In the genomic region with DNA sequence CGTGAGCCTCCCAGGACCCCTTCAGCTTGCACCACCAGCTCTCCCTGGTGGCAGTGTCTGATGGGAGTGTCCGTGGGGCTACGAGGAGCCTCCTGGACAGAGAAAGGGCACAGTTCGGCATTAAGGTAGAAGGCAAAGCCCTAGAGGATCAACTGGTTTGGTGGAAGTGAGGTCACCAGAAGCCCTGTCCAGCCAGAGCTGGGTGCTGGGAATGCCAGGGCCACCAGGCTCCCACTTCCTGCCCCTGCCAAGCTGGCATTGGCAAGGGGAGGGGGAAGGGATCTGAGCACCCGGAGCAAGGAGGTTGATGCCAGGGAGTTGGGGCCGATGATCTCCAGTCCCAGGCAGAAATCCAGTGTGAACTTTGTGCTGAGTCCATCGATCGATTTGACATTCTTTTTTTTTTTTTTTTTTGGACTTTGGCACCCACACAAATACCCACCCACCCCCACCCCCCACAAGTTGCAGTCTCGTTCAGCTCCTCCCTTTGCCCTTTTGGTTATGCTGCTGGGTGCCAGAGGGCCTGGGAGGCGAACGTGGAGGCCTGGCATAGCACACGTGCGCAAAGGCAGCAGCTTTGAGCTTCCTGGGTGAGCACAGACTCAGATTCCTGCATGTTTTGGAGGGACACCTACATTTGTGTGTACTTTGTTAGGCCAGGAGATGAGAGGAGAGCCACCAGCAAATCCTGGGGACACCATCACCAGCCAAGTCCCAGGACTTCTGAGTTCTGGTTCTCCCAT, we compare ENCODE assay signal across 9 cellular contexts. TPM values are rescaled to one million over a fixed set of nuclear protein-coding genes. Genes with fewer than 3 reads are reported as not detected.
DNase-seq lines count a peak whose midpoint lies in the region; ATAC-seq and TF ChIP-seq lines count a peak whose summit lies in the region.
"Had no signal": no experiment of that assay in that cellular context is flagged by ENCODE, and none has a peak within 500 bp of the region (broad histone marks: within the 10 kb centered on the region; RNA-seq: fewer than 3 reads in every experiment).

No MANE protein-coding gene starts in this region.

- H3K9me3 Mint-ChIP-seq in T-helper 1 cell treated with Interleukin-12 subunit alpha and Interleukin-12 subunit beta and Interleukin-4 antibody, amounts not matched to agents 30 μg/mL and 1 μg/mL, for 36 hours = no peaks in the 10 kb centered on the region
- no peaks in the 10 kb centered on the region for H3K9me3 Mint-ChIP-seq in activated naive CD8-positive, alpha-beta T cell treated with anti-CD3 and anti-CD28 coated beads for 36 hours
- H3K9me3 Mint-ChIP-seq in stimulated activated naive CD8-positive, alpha-beta T cell treated with anti-CD3 and anti-CD28 coated beads, Interleukin-15, amount 100 ng/mL, for 72 hours = no peaks in the 10 kb centered on the region

- DNase-seq in T-helper 1 cell (no peak), kidney epithelial cell (ENCODE audit: low read depth) (no peak)
- no peak for DNase-seq in activated naive CD8-positive, alpha-beta T cell treated with anti-CD3 and anti-CD28 coated beads for 36 hours
- DNase-seq in stimulated activated naive CD8-positive, alpha-beta T cell treated with anti-CD3 and anti-CD28 coated beads, Interleukin-15, amount 100 ng/mL, for 72 hours = no peak
- no peak for DNase-seq in effector CD8-positive, alpha-beta T cell (lab: John Stamatoyannopoulos, UW)

- peaks cover 56% of the 10 kb centered on the region for H3K4me1 Mint-ChIP-seq in T-helper 1 cell treated with Interleukin-12 subunit alpha and Interleukin-12 subunit beta and Interleukin-4 antibody, amounts not matched to agents 30 μg/mL and 1 μg/mL, for 36 hours (ENCODE audit: low read depth)
- peaks cover 55% of the 10 kb centered on the region for H3K4me1 Mint-ChIP-seq in activated naive CD8-positive, alpha-beta T cell treated with anti-CD3 and anti-CD28 coated beads for 36 hours
- H3K4me1 Mint-ChIP-seq in stimulated activated naive CD8-positive, alpha-beta T cell treated with anti-CD3 and anti-CD28 coated beads, Interleukin-15, amount 100 ng/mL, for 72 hours = peaks cover 82% of the 10 kb centered on the region

- H3K36me3 Mint-ChIP-seq in T-helper 1 cell treated with Interleukin-12 subunit alpha and Interleukin-12 subunit beta and Interleukin-4 antibody, amounts not matched to agents 30 μg/mL and 1 μg/mL, for 36 hours (ENCODE audit: low read depth) = peaks cover 40% of the 10 kb centered on the region
- peaks cover 30% of the 10 kb centered on the region for H3K36me3 Mint-ChIP-seq in activated naive CD8-positive, alpha-beta T cell treated with anti-CD3 and anti-CD28 coated beads for 36 hours

- ATAC-seq in stimulated activated naive CD8-positive, alpha-beta T cell treated with anti-CD3 and anti-CD28 coated beads, Interleukin-15, amount 100 ng/mL, for 72 hours = no peak
- ATAC-seq in GM18870 (IDR thresholded peaks at IDR 0.05; ENCODE audit: unreplicated experiment) = no peak
- ATAC-seq in HG02970 (IDR thresholded peaks at IDR 0.05; ENCODE audit: low FRiP score, unreplicated experiment) = no peak

- H3K36me3 ChIP-seq in kidney epithelial cell (ENCODE audit: control insufficient read depth, insufficient read depth, low read length) = no peaks in the 10 kb centered on the region

- TF ChIP-seq CTCF in kidney epithelial cell (IDR thresholded peaks at IDR 0.05; ENCODE audit: insufficient read depth, low read length, poor library complexity, severe bottlenecking) = no peak

- H3K4me3 ChIP-seq in kidney epithelial cell (ENCODE audit: low read depth, low read length) = peak overlapping the region; percentile 86

- H3K27me3 ChIP-seq in kidney epithelial cell (ENCODE audit: control insufficient read depth, insufficient read depth, low read length) = no peaks in the 10 kb centered on the region

- H3K4me3 Mint-ChIP-seq in T-helper 1 cell treated with Interleukin-12 subunit alpha and Interleukin-12 subunit beta and Interleukin-4 antibody, amounts not matched to agents 30 μg/mL and 1 μg/mL, for 36 hours = peak overlapping the region; percentile 99
- H3K4me3 Mint-ChIP-seq in activated naive CD8-positive, alpha-beta T cell treated with anti-CD3 and anti-CD28 coated beads for 36 hours = peak overlapping the region; percentile 100
- H3K4me3 Mint-ChIP-seq in stimulated activated naive CD8-positive, alpha-beta T cell treated with anti-CD3 and anti-CD28 coated beads, Interleukin-15, amount 100 ng/mL, for 72 hours = peak overlapping the region; percentile 91 to 95

- H3K27ac Mint-ChIP-seq in T-helper 1 cell treated with Interleukin-12 subunit alpha and Interleukin-12 subunit beta and Interleukin-4 antibody, amounts not matched to agents 30 μg/mL and 1 μg/mL, for 36 hours = peak overlapping the region; percentile 84
- H3K27ac Mint-ChIP-seq in activated naive CD8-positive, alpha-beta T cell treated with anti-CD3 and anti-CD28 coated beads for 36 hours = peak overlapping the region; percentile 95
- H3K27ac Mint-ChIP-seq in stimulated activated naive CD8-positive, alpha-beta T cell treated with anti-CD3 and anti-CD28 coated beads, Interleukin-15, amount 100 ng/mL, for 72 hours = peak overlapping the region; percentile 94

- H3K27me3 Mint-ChIP-seq in T-helper 1 cell treated with Interleukin-12 subunit alpha and Interleukin-12 subunit beta and Interleukin-4 antibody, amounts not matched to agents 30 μg/mL and 1 μg/mL, for 36 hours (ENCODE audit: low read depth) = no peaks in the 10 kb centered on the region
- H3K27me3 Mint-ChIP-seq in activated naive CD8-positive, alpha-beta T cell treated with anti-CD3 and anti-CD28 coated beads for 36 hours = no peaks in the 10 kb centered on the region
- no peaks in the 10 kb centered on the region for H3K27me3 Mint-ChIP-seq in stimulated activated naive CD8-positive, alpha-beta T cell treated with anti-CD3 and anti-CD28 coated beads, Interleukin-15, amount 100 ng/mL, for 72 hours

RNA-seq across cellular contexts. Expression of a gene that starts 2.1 kb away (rescaled TPM):
- 100 to 1,000 TPM; 124 to 127 TPM for total RNA-seq in activated naive CD8-positive, alpha-beta T cell treated with anti-CD3 and anti-CD28 coated beads for 36 hours
- 33.6 and 40.6 TPM in 2 replicates for total RNA-seq in kidney epithelial cell

RNA-seq across cellular contexts. Expression of a gene that starts 13.4 kb away (rescaled TPM):
- 1 to 10 TPM; 1.8 TPM for total RNA-seq in activated naive CD8-positive, alpha-beta T cell treated with anti-CD3 and anti-CD28 coated beads for 36 hours
- total RNA-seq in kidney epithelial cell = 0.82 TPM in 1 of 2 replicates, not detected in the other
- total RNA-seq: RPMI7951 had no signal

RNA-seq across cellular contexts. Expression of a gene that starts 25.6 kb away (rescaled TPM):
- 10 to 100 TPM; 39.9 to 41.6 TPM for total RNA-seq in activated naive CD8-positive, alpha-beta T cell treated with anti-CD3 and anti-CD28 coated beads for 36 hours
- 30.7 and 31.6 TPM in 2 replicates for total RNA-seq in kidney epithelial cell

RNA-seq across cellular contexts. Expression of a gene that starts 37.8 kb away (rescaled TPM):
- not detected for total RNA-seq in activated naive CD8-positive, alpha-beta T cell treated with anti-CD3 and anti-CD28 coated beads for 36 hours
- total RNA-seq in kidney epithelial cell = not detected in 2 replicates
- total RNA-seq: RPMI7951 had no signal
